8 cellular contexts compared by ENCODE assay signal in the genomic region with DNA sequence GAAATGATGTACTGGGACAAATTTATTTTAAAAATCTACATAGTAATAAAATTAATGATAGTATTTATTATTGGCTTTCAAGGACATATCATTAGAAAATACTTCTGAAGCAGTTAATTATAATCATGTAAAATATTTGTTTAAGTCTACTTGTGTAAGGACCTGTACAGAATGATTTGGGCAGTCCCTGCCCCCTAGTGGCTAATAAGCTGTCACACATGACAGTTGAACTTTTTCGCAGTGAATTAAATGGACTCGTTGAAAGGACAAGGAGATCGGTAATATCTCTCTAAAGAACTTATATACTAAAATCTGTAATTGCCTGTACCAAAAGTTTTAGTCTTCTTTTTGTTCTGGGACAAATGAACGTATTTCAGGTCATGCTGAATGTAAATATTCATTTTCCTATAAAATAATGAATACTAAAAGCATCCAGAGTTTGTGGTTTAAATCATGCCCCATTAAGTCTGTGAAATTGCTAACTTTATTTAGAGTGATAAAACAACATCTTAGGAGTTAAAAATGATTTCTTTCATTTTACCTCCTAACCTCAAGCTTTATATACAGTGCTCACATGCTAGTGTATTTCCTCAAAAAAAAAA. TPM values are rescaled to one million over a fixed set of nuclear protein-coding genes. Genes with fewer than 3 reads are reported as not detected.
A peak's percentile ranks its signal among the peaks of the same experiment; 100 is the strongest.
DNase-seq lines count a peak whose midpoint lies in the region; ATAC-seq and TF ChIP-seq lines count a peak whose summit lies in the region.

No MANE protein-coding gene starts in this region.

- no peak overlapping the region for H3K4me3 Mint-ChIP-seq in endodermal cell

- H3K9me3 ChIP-seq in endodermal cell (ENCODE audit: control insufficient read depth, low read length) (no peaks in the 10 kb centered on the region), mucosa of descending colon (no peaks in the 10 kb centered on the region)

- ATAC-seq in HG02610 (IDR thresholded peaks at IDR 0.05; ENCODE audit: unreplicated experiment) (peak; percentile 82), mucosa of descending colon (peak; percentile 85)

- no peak overlapping the region for H3K9ac ChIP-seq in endodermal cell (ENCODE audit: extremely low read depth, low read length, poor library complexity, severe bottlenecking)

- peaks cover 32% of the 10 kb centered on the region for H3K36me3 Mint-ChIP-seq in endodermal cell (ENCODE audit: low read depth)

- peak; percentile 66 for TF ChIP-seq CTCF in GM12874 (IDR thresholded peaks at IDR 0.05; ENCODE audit: insufficient read depth, low read depth, low read length)
- TF ChIP-seq CTCF in endodermal cell (conservative IDR thresholded peaks at IDR 0.05), result peak; percentile 98
- TF ChIP-seq CTCF in mucosa of descending colon (IDR thresholded peaks at IDR 0.05), result peak; percentile 72

- H3K27me3 Mint-ChIP-seq in endodermal cell (ENCODE audit: insufficient read depth), result no peaks in the 10 kb centered on the region

- H3K9me3 Mint-ChIP-seq in endodermal cell, result no peaks in the 10 kb centered on the region

- DNase-seq in AML-193 (lab: John Stamatoyannopoulos, UW) (peak; percentile 57 to 69), MV-4-11 (lab: John Stamatoyannopoulos, UW) (peak; percentile 70), SHP77 treated with DMSO at 0.1 percent for 48 hours (lab: John Stamatoyannopoulos, UW) (peak; percentile 80), endodermal cell (no peak), mucosa of descending colon (peak in 1 of 3 donors; percentile 47), ureter (ENCODE audit: low spot score) (no peak)

- WGBS in endodermal cell (ENCODE audit: insufficient coverage in 1 of 2, insufficient read length in 1 of 2), 2 experiments, result 62 to 80% methylated on average over 1 to 3 of the region's 4 CpGs

- H3K27ac ChIP-seq in endodermal cell (ENCODE audit: low read depth, low read length), result no peak overlapping the region

- H3K4me3 ChIP-seq in endodermal cell (ENCODE audit: low read length) (no peak overlapping the region), mucosa of descending colon (no peak overlapping the region)

- H3K36me3 ChIP-seq in endodermal cell (ENCODE audit: control insufficient read depth, insufficient read depth, low read length) (peaks cover 57% of the 10 kb centered on the region), mucosa of descending colon (ENCODE audit: low read depth) (peaks cover 5% of the 10 kb centered on the region)

- intact Hi-C loops in mucosa of descending colon (cut with DNase I, micrococcal nuclease), result no loop called here

- no peaks in the 10 kb centered on the region for H3K27me3 ChIP-seq in endodermal cell (ENCODE audit: control insufficient read depth, insufficient read depth, low read length, poor library complexity, severe bottlenecking)

- H3K27ac Mint-ChIP-seq in endodermal cell, result no peak overlapping the region

- no peaks in the 10 kb centered on the region for H3K4me1 ChIP-seq in endodermal cell (ENCODE audit: control insufficient read depth, insufficient read depth, low read length)
- H3K4me1 ChIP-seq in mucosa of descending colon (ENCODE audit: low read depth), result no peaks in the 10 kb centered on the region

- no peaks in the 10 kb centered on the region for H3K4me1 Mint-ChIP-seq in endodermal cell

RNA-seq across cellular contexts. Expression of gene EXOC1, which starts 13.6 kb away (rescaled TPM):
- total RNA-seq in endodermal cell (10 to 100 TPM; 26.5 to 26.9 TPM), mucosa of descending colon (10 to 100 TPM; 32.9 to 53.3 (median 37.4) TPM), ureter (53.3 TPM)
- polyA plus RNA-seq in endodermal cell (2013, experiment 1 of 2), result 31.5 TPM
- polyA plus RNA-seq in endodermal cell (2013, experiment 2 of 2), result 28.5 TPM

RNA-seq across cellular contexts. Expression of gene EXOC1L, which starts 47.5 kb away (rescaled TPM):
- not detected for total RNA-seq in endodermal cell
- not detected for polyA plus RNA-seq in endodermal cell (2013, experiment 1 of 2)
- not detected for polyA plus RNA-seq in endodermal cell (2013, experiment 2 of 2)
- total RNA-seq in mucosa of descending colon, result not detected
- not detected for total RNA-seq in ureter

Comparison
In these comparisons a context has a peak if more than half of its experiments do, and no peak if none do; other contexts are left out.
1. DNase-seq: peak in AML-193 (2 of 2), MV-4-11 (single experiment) and SHP77 treated with DMSO at 0.1 percent for 48 hours (single experiment); none in endodermal cell (single experiment) and ureter (single experiment).
2. Peak in every context shown above with its lines, with median percentiles within 50 percentile points of each other: CTCF ChIP-seq.